ENCODE assay signal across 3 cellular contexts in genomic region chr2:38940746-38941145, GRCh38.
TF ChIP-seq lines count a peak whose summit lies in the region.

No MANE protein-coding gene starts in this region.

TF ChIP-seq in HepG2, 621 proteins besides CTCF, POLR2A, EP300 and RAD21:
- TF ChIP-seq HNRNPH1 (optimal IDR thresholded peaks at IDR 0.05; ENCODE audit: low read depth, low read length): no peak
- no peak for TF ChIP-seq SOX5 (CRISPR knock-in tag; IDR thresholded peaks at IDR 0.05; ENCODE audit: borderline replicate concordance)
- TF ChIP-seq ZSCAN21 (CRISPR knock-in tag; IDR thresholded peaks at IDR 0.05; ENCODE audit: borderline replicate concordance): no peak
- peak; percentile 45 to 67; a peak in 3 of 4 replicates for TF ChIP-seq MAFK (conservative IDR thresholded peaks at IDR 0.05 in 1 of 2, IDR thresholded peaks at IDR 0.05 in 1 of 2; ENCODE audit: low read length in 2 of 2)
- peak; percentile 37; the same call in 1 of the 2 replicates for TF ChIP-seq MAFF (IDR thresholded peaks at IDR 0.05; ENCODE audit: low read depth, low read length)
- TF ChIP-seq NAIF1 (CRISPR knock-in tag; IDR thresholded peaks at IDR 0.05; ENCODE audit: borderline replicate concordance): no peak

TF ChIP-seq in IMR-90, 13 proteins besides CTCF, POLR2A, EP300 and RAD21:
- no peak for TF ChIP-seq MXI1 (IDR thresholded peaks at IDR 0.05; ENCODE audit: borderline replicate concordance, low read depth, low read length)
- TF ChIP-seq MAFK (IDR thresholded peaks at IDR 0.05; ENCODE audit: low read depth, low read length): peak; percentile 27; the same call in 1 of the 2 replicates
- no peak for TF ChIP-seq RCOR1 (IDR thresholded peaks at IDR 0.05; ENCODE audit: insufficient replicate concordance, low read length)
- TF ChIP-seq ELK1 (IDR thresholded peaks at IDR 0.05; ENCODE audit: borderline replicate concordance, low read depth, low read length): no peak
- TF ChIP-seq NFE2L2 (IDR thresholded peaks at IDR 0.05; ENCODE audit: low read depth, low read length): no peak
- no peak for TF ChIP-seq USF2 (IDR thresholded peaks at IDR 0.05; ENCODE audit: low read depth, low read length)
- no peak for TF ChIP-seq BHLHE40 (IDR thresholded peaks at IDR 0.05; ENCODE audit: low read depth, low read length)

TF ChIP-seq in K562, 482 proteins besides CTCF, POLR2A, EP300 and RAD21:
- TF ChIP-seq TCF7 (IDR thresholded peaks at IDR 0.05; ENCODE audit: borderline replicate concordance) (no peak), ZNF41 (CRISPR knock-in tag; conservative IDR thresholded peaks at IDR 0.05) (no peak), ZEB2 (IDR thresholded peaks at IDR 0.05) (no peak), E2F3 (CRISPR knock-in tag; IDR thresholded peaks at IDR 0.05) (no peak), C11orf30 (IDR thresholded peaks at IDR 0.05; ENCODE audit: low read depth) (peak; percentile 30; the same call in 1 of the 2 replicates), PTBP1 (IDR thresholded peaks at IDR 0.05; ENCODE audit: low read depth, low read length) (no peak), NFE2 (IDR thresholded peaks at IDR 0.05; ENCODE audit: low read depth) (no peak), HDAC2 (IDR thresholded peaks at IDR 0.05) (no peak)
TF ChIP-seq in K562: peak in this region for 1.
